Comparison of ENCODE assay signal across 8 cellular contexts in the genomic region with DNA sequence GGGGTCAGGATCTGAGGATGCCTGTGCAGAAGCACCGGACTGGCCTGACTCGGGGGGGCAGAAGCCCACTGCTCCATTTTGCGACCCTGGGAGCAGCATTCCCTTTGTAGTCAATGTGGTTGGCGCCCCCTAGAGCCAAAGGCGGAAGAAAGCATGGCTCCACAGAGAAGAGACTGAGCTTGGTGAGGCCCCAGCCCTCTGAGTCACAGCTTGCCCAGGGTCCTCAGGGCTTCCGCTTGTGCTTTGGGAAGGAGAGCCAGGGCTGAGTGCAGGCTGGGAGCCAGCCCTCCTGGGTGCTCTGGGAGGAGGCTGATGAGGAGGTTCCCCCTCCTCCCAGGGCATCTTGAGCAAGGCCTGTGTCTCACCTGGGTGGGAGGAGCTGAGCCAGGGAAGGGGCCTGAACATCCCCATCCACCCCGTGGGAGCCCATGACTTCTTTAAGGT. TPM values are rescaled to one million over a fixed set of nuclear protein-coding genes. Genes with fewer than 3 reads are reported as not detected.
DNase-seq lines count a peak whose midpoint lies in the region; ATAC-seq and TF ChIP-seq lines count a peak whose summit lies in the region.

No MANE protein-coding gene starts in this region.

- TF ChIP-seq CTCF in AG10803 (conservative IDR thresholded peaks at IDR 0.05; ENCODE audit: low read length) (peak; percentile 65), GM13977 (IDR thresholded peaks at IDR 0.05; ENCODE audit: extremely low read depth, insufficient read depth, missing control alignments) (peak; percentile 82), nephron (IDR thresholded peaks at IDR 0.05; ENCODE audit: unreplicated experiment in 3 of 3) (peak; percentile 53 to 78 (median 65)), uterus (IDR thresholded peaks at IDR 0.05) (peak in 3 of 4 experiments; percentile 9 to 25 (median 12))

- peak overlapping the region; percentile 20 for H3K4me3 Mint-ChIP-seq in activated CD4-positive, alpha-beta memory T cell treated with anti-CD3 and anti-CD28 coated beads for 36 hours
- no peak overlapping the region for H3K4me3 Mint-ChIP-seq in nephron

- H3K4me3 ChIP-seq in AG10803 (ENCODE audit: low read length) (no peak overlapping the region), uterus (no peak overlapping the region)

- ATAC-seq in HG02759 (IDR thresholded peaks at IDR 0.05; ENCODE audit: unreplicated experiment): no peak

- H3K27ac Mint-ChIP-seq in activated CD4-positive, alpha-beta memory T cell treated with anti-CD3 and anti-CD28 coated beads for 36 hours: peak overlapping the region; percentile 78
- no peak overlapping the region for H3K27ac Mint-ChIP-seq in nephron

- no peaks in the 10 kb centered on the region for H3K27me3 ChIP-seq in uterus

- H3K36me3 ChIP-seq in uterus: no peaks in the 10 kb centered on the region

- H3K9me3 Mint-ChIP-seq in activated CD4-positive, alpha-beta memory T cell treated with anti-CD3 and anti-CD28 coated beads for 36 hours: no peaks in the 10 kb centered on the region
- no peaks in the 10 kb centered on the region for H3K9me3 Mint-ChIP-seq in nephron

- POLR2A ChIA-PET in activated CD4-positive, alpha-beta memory T cell treated with anti-CD3 and anti-CD28 coated beads for 36 hours (lab: Charles Lee): interaction anchor here (1.0 kb wide), 1 partner anchor 21 kb away, joined by 3 read pairs; a partner anchor contains a TSS

- H3K36me3 Mint-ChIP-seq in activated CD4-positive, alpha-beta memory T cell treated with anti-CD3 and anti-CD28 coated beads for 36 hours: no peaks in the 10 kb centered on the region
- H3K36me3 Mint-ChIP-seq in nephron (ENCODE audit: low read depth): no peaks in the 10 kb centered on the region

- peak; percentile 60 for DNase-seq in AG10803 (ENCODE audit: low read depth)
- peak; percentile 66 for DNase-seq in GM13977 (ENCODE audit: low spot score)
- DNase-seq in NCI-H2196 (lab: John Stamatoyannopoulos, UW; ENCODE audit: unreplicated experiment): peak; percentile 63
- peak; percentile 79 for DNase-seq in activated CD4-positive, alpha-beta memory T cell treated with anti-CD3 and anti-CD28 coated beads for 36 hours
- DNase-seq in epithelial cell of prostate (ENCODE audit: low read depth, low spot score): peak; percentile 80
- DNase-seq in uterus: no peak

- no peak for TF ChIP-seq POLR2A in uterus (IDR thresholded peaks at IDR 0.05)

- no peaks in the 10 kb centered on the region for H3K27me3 Mint-ChIP-seq in activated CD4-positive, alpha-beta memory T cell treated with anti-CD3 and anti-CD28 coated beads for 36 hours
- H3K27me3 Mint-ChIP-seq in nephron (ENCODE audit: low read depth): peaks cover 13% of the 10 kb centered on the region

- H3K9me3 ChIP-seq in uterus: no peaks in the 10 kb centered on the region

- H3K27ac ChIP-seq in epithelial cell of prostate (peak overlapping the region; percentile 55), uterus (no peak overlapping the region)

- intact Hi-C loops in activated CD4-positive, alpha-beta memory T cell treated with anti-CD3 and anti-CD28 coated beads for 36 hours (cut with micrococcal nuclease): loop anchor here (2.0 kb wide), 1 partner anchor 58 kb away; no protein-coding TSS in a partner anchor
- intact Hi-C loops in uterus (cut with DNase I; ENCODE audit: low total_unique reads): no loop called here

- peaks cover 65% of the 10 kb centered on the region for H3K4me1 Mint-ChIP-seq in activated CD4-positive, alpha-beta memory T cell treated with anti-CD3 and anti-CD28 coated beads for 36 hours (ENCODE audit: low read depth)
- peaks cover 9% of the 10 kb centered on the region for H3K4me1 Mint-ChIP-seq in nephron

- in situ Hi-C loops in GM13977 (cut with MboI; ENCODE audit: low pct_unique_long_range_greater_than_20kb, low sequenced_read_pairs, unreplicated experiment): no loop called here

- no peaks in the 10 kb centered on the region for H3K4me1 ChIP-seq in uterus

- CTCF ChIA-PET in activated CD4-positive, alpha-beta memory T cell treated with anti-CD3 and anti-CD28 coated beads for 36 hours (lab: Charles Lee): interaction anchor here (0.6 to 22.0 kb wide), 18 partner anchors 9 to 171 kb away, joined by 3 to 386 read pairs (median 8); a partner anchor contains a TSS

RNA-seq across cellular contexts. Expression of a gene that starts 5.5 kb away (rescaled TPM):
- total RNA-seq in activated CD4-positive, alpha-beta memory T cell treated with anti-CD3 and anti-CD28 coated beads for 36 hours: 10 to 100 TPM; 19.4 to 20.2 TPM
- total RNA-seq in uterus: 10 to 100 TPM in 1 of 4 donors, 1 to 10 TPM in 2, not detected in 1; 2.8 to 14.4 (median 5.8) TPM

RNA-seq across cellular contexts. Expression of a gene that starts 20.9 kb away (rescaled TPM):
- 10 to 100 TPM; 38.1 to 39.7 TPM for total RNA-seq in activated CD4-positive, alpha-beta memory T cell treated with anti-CD3 and anti-CD28 coated beads for 36 hours
- total RNA-seq in uterus: 10 to 100 TPM in 2 of 4 donors, 1 to 10 TPM in 2; 7.9 to 35.4 (median 15.8) TPM

RNA-seq across cellular contexts. Expression of a gene that starts 50.5 kb away (rescaled TPM):
- under 1 TPM; 0.12 to 0.36 TPM for total RNA-seq in activated CD4-positive, alpha-beta memory T cell treated with anti-CD3 and anti-CD28 coated beads for 36 hours
- total RNA-seq in uterus: 1 to 10 TPM in 3 of 4 donors, not detected in 1; 1.3 to 4.6 (median 2.1) TPM

Comparison
In these comparisons a context has a peak if more than half of its experiments do, and no peak if none do; other contexts are left out.
1. DNase-seq: peak in AG10803 (single experiment), GM13977 (single experiment), NCI-H2196 (single experiment), activated CD4-positive, alpha-beta memory T cell treated with anti-CD3 and anti-CD28 coated beads for 36 hours (single experiment) and epithelial cell of prostate (single experiment); none in uterus (0 of 2).
2. CTCF ChIP-seq: peak in every context shown above with its lines; median percentile 82 in GM13977; 65 in AG10803; 65 in nephron; 12 in uterus.